In genomic region chr13:32660227-32660626, GRCh38 we compare ENCODE assay signal across 23 cellular contexts.
A peak's percentile ranks its signal among the peaks of the same experiment; 100 is the strongest.
DNase-seq lines count a peak whose midpoint lies in the region; ATAC-seq, FAIRE-seq and TF ChIP-seq lines count a peak whose summit lies in the region.
"Had no signal": no experiment of that assay in that cellular context is flagged by ENCODE, and none has a peak within 500 bp of the region (broad histone marks: within the 10 kb centered on the region; RNA-seq: fewer than 3 reads in every experiment).

No MANE protein-coding gene starts in this region.

- no peak for TF ChIP-seq POLR2A in IMR-90 (IDR thresholded peaks at IDR 0.05; ENCODE audit: low read depth, low read length)

- no peak for TF ChIP-seq RAD21 in IMR-90 (IDR thresholded peaks at IDR 0.05; ENCODE audit: low read length)

- peaks cover 30% of the 10 kb centered on the region for H3K36me3 Mint-ChIP-seq in osteocyte (ENCODE audit: unreplicated experiment)

- no peak overlapping the region for H3K4me3 ChIP-seq in IMR-90 (ENCODE audit: insufficient read depth, low read depth, low read length)
- H3K4me3 ChIP-seq in ascending aorta, result no peak overlapping the region
- H3K4me3 ChIP-seq: heart right ventricle, testis had no signal

- no peak overlapping the region for H2BK120ac ChIP-seq in IMR-90 (ENCODE audit: low read depth, low read length)

- no peak overlapping the region for H4K5ac ChIP-seq in IMR-90 (ENCODE audit: low read depth, low read length)

- no peaks in the 10 kb centered on the region for H3K27me3 Mint-ChIP-seq in osteocyte (ENCODE audit: unreplicated experiment)
- H3K27me3 Mint-ChIP-seq: activated CD4-positive, alpha-beta T cell treated with anti-CD3 and anti-CD28 coated beads, Interleukin-2, amount 10 ng/mL, durations not matched to agents 7 days and 5 days had no signal

- no peak overlapping the region for H2AK9ac ChIP-seq in IMR-90 (replicated peaks; ENCODE audit: low read depth, low read length, poor library complexity)

- H3K4me1 ChIP-seq in IMR-90 (ENCODE audit: control insufficient read depth, insufficient read depth, low read length) (peaks cover 2% of the 10 kb centered on the region; the same call in 1 of the 2 replicates), ascending aorta (peaks cover 3 to 8% of the 10 kb centered on the region in 2 donors)
- H3K4me1 ChIP-seq: testis had no signal

- peaks cover 9% of the 10 kb centered on the region; the same call in 1 of the 2 replicates for H4K20me1 ChIP-seq in IMR-90 (ENCODE audit: insufficient read depth, low read length)

- intact Hi-C loops in IMR-90 (cut with micrococcal nuclease) (loop anchor here (1.0 kb wide), 1 partner anchor 36 kb away; no protein-coding TSS in a partner anchor), ascending aorta (cut with DNase I) (no loop called here)

- no peak overlapping the region for H3K27ac ChIP-seq in IMR-90 (ENCODE audit: insufficient read depth, low read length)
- peak overlapping the region; percentile 41 to 58 for H3K27ac ChIP-seq in ascending aorta
- H3K27ac ChIP-seq: heart right ventricle, testis had no signal

- no peak overlapping the region for H3K4me2 ChIP-seq in IMR-90 (ENCODE audit: low read depth, low read length)

- TF ChIP-seq CTCF in IMR-90 (conservative IDR thresholded peaks at IDR 0.05; ENCODE audit: low read depth, low read length) (no peak), ascending aorta (IDR thresholded peaks at IDR 0.05) (no peak), osteocyte (IDR thresholded peaks at IDR 0.05) (no peak)

- no peak overlapping the region for H4K8ac ChIP-seq in IMR-90 (ENCODE audit: low read depth in 2 of 2, low read length in 2 of 2)

- no peak overlapping the region for H3K4me3 Mint-ChIP-seq in osteocyte (ENCODE audit: unreplicated experiment)
- H3K4me3 Mint-ChIP-seq: activated CD4-positive, alpha-beta T cell treated with anti-CD3 and anti-CD28 coated beads, Interleukin-2, amount 10 ng/mL, durations not matched to agents 7 days and 5 days had no signal

- peak overlapping the region; percentile 74 for H3K27ac Mint-ChIP-seq in osteocyte (ENCODE audit: unreplicated experiment)
- H3K27ac Mint-ChIP-seq: activated CD4-positive, alpha-beta T cell treated with anti-CD3 and anti-CD28 coated beads, Interleukin-2, amount 10 ng/mL, durations not matched to agents 7 days and 5 days had no signal

- no peak overlapping the region for H3K9ac ChIP-seq in IMR-90 (ENCODE audit: low read depth, low read length)

- no peak overlapping the region for H3K56ac ChIP-seq in IMR-90 (ENCODE audit: extremely low read depth, insufficient read depth, low read length)

- H3K9me3 ChIP-seq in IMR-90 (ENCODE audit: control insufficient read depth, insufficient read depth, low read length), result no peaks in the 10 kb centered on the region; the same call in 1 of the 2 replicates
- H3K9me3 ChIP-seq in ascending aorta, result no peaks in the 10 kb centered on the region
- H3K9me3 ChIP-seq: testis had no signal

- H4K91ac ChIP-seq in IMR-90 (ENCODE audit: insufficient read depth, low read depth, low read length), result no peak overlapping the region

- peaks cover 3% of the 10 kb centered on the region; the same call in 1 of the 2 replicates for H3K9me1 ChIP-seq in IMR-90 (ENCODE audit: insufficient read depth, low read length)

- no peak overlapping the region; the same call in 1 of the 2 replicates for H2BK20ac ChIP-seq in IMR-90 (ENCODE audit: low read depth, low read length)

- peaks cover 5% of the 10 kb centered on the region for H3K36me3 ChIP-seq in IMR-90 (ENCODE audit: control insufficient read depth, insufficient read depth, low read length)
- no peaks in the 10 kb centered on the region for H3K36me3 ChIP-seq in ascending aorta

- no TSS peak for BruUV-seq in IMR-90 (replicated peaks; lab: Mats Ljungman, UMichigan)

- no peak for ATAC-seq in IMR-90 (ENCODE audit: low read depth)
- ATAC-seq in GM19395 (IDR thresholded peaks at IDR 0.05; ENCODE audit: unreplicated experiment), result no peak
- ATAC-seq: heart right ventricle had no signal

- POLR2A ChIA-PET in IMR-90 (lab: Charles Lee; ENCODE audit: unreplicated experiment), result interaction anchor here (0.6 kb wide), 1 partner anchor 983 kb away, joined by 4 read pairs; no protein-coding TSS in a partner anchor

- H2AK5ac ChIP-seq in IMR-90 (ENCODE audit: low read depth, low read length), result no peak overlapping the region

- DNase-seq in D341Med (ENCODE audit: low spot score), result peak; percentile 19
- no peak for DNase-seq in IMR-90
- no peak for DNase-seq in ascending aorta (ENCODE audit: low spot score in 2 of 2)
- no peak for DNase-seq in osteocyte (ENCODE audit: extremely low spot score, unreplicated experiment)
- DNase-seq in NCI-H774 (lab: John Stamatoyannopoulos, UW), result no peak
- no peak for DNase-seq in iPS-NIHi7 (ENCODE audit: extremely low spot score)
- no peak for DNase-seq in GM19239 (ENCODE audit: insufficient read length, low spot score)
- DNase-seq: activated CD4-positive, alpha-beta T cell treated with anti-CD3 and anti-CD28 coated beads, Interleukin-2, amount 10 ng/mL, durations not matched to agents 7 days and 5 days; activated CD8-positive, alpha-beta memory T cell treated with anti-CD3 and anti-CD28 coated beads, Interleukin-2, amount 50 U/mL, for 48 hours; activated naive CD4-positive, alpha-beta T cell treated with Interleukin-2 at 50 U/mL for 16 hours; DMS 273 treated with DMSO at 0.1 percent for 48 hours; H7; heart right ventricle; KBM-7; NCI-H1105 treated with DMSO at 0.1 percent for 48 hours; NCI-H345; RPMI8226; stimulated activated CD4-positive, alpha-beta T cell treated with anti-CD3 and anti-CD28 coated beads, Interleukin-12 subunit alpha, Interleukin-12 subunit beta, amount 100 ng/mL, for 4 hours; testis had no signal

- H2AFZ ChIP-seq in IMR-90 (replicated peaks; ENCODE audit: low read length, poor library complexity), result no peak overlapping the region

- H2BK15ac ChIP-seq in IMR-90 (ENCODE audit: low read depth, low read length), result 0 out of 3 replicates have a peak overlapping the region, but pooled peaks have one; percentile 18

- H3K14ac ChIP-seq in IMR-90 (replicated peaks; ENCODE audit: low read depth, low read length), result no peak overlapping the region

- in situ Hi-C loops in IMR-90 (cut with MboI; ENCODE audit: low sequenced_read_pairs), result no loop called here

- no peak for FAIRE-seq in GM19239 (lab: Jason Lieb, UNC)
- FAIRE-seq: endometrium, islet of Langerhans, TTC549 had no signal

- CTCF ChIA-PET in IMR-90 (lab: Yijun Ruan, JAX), result interaction anchor here (1.1 to 2.0 kb wide), 2 partner anchors 8 to 10 kb away, joined by 9 to 10 read pairs; no protein-coding TSS in a partner anchor

- no peak overlapping the region for H2BK5ac ChIP-seq in IMR-90 (ENCODE audit: low read depth, low read length, poor library complexity, severe bottlenecking)

- H3K4me1 Mint-ChIP-seq in osteocyte (ENCODE audit: unreplicated experiment), result peaks cover 26% of the 10 kb centered on the region

- peaks cover 14 to 27% of the 10 kb centered on the region in 2 experiments for H3K79me1 ChIP-seq in IMR-90 (ENCODE audit: low read depth in 1 of 2, low read length in 2 of 2)

- dilution Hi-C loops in IMR-90 (cut with HindIII; ENCODE audit: low sequenced_read_pairs, unreplicated experiment), result no loop called here

- no peak overlapping the region for H3K23ac ChIP-seq in IMR-90 (ENCODE audit: low read depth, low read length)

- H3K9me3 Mint-ChIP-seq in osteocyte (ENCODE audit: unreplicated experiment), result peaks cover 4% of the 10 kb centered on the region

- H3K4ac ChIP-seq in IMR-90 (ENCODE audit: low read depth, low read length), result peak overlapping the region; percentile 49; the same call in 1 of the 2 replicates

- H3K27me3 ChIP-seq in IMR-90 (ENCODE audit: control insufficient read depth, insufficient read depth, low read length) (no peaks in the 10 kb centered on the region), ascending aorta (no peaks in the 10 kb centered on the region)
- H3K27me3 ChIP-seq: heart right ventricle, testis had no signal

- no CpG with 5 or more reads among the region's 2 CpGs for WGBS in IMR-90 (ENCODE audit: extremely low coverage in 2 of 2, insufficient read length in 1 of 2), 2 experiments

- H3K18ac ChIP-seq in IMR-90 (ENCODE audit: low read depth, low read length), result no peak overlapping the region

TF ChIP-seq in IMR-90, 13 proteins besides CTCF, POLR2A, EP300 and RAD21:
- no peak for TF ChIP-seq MAFK (IDR thresholded peaks at IDR 0.05; ENCODE audit: low read depth, low read length)
- no peak for TF ChIP-seq FOS (IDR thresholded peaks at IDR 0.05; ENCODE audit: low read depth, low read length)
- TF ChIP-seq ELK1 (IDR thresholded peaks at IDR 0.05; ENCODE audit: borderline replicate concordance, low read depth, low read length), result no peak
- TF ChIP-seq SMC3 (IDR thresholded peaks at IDR 0.05; ENCODE audit: low read depth, low read length), result no peak
- no peak for TF ChIP-seq CEBPB (IDR thresholded peaks at IDR 0.05; ENCODE audit: low read depth, low read length)
- no peak for TF ChIP-seq BHLHE40 (IDR thresholded peaks at IDR 0.05; ENCODE audit: low read depth, low read length)
- no peak for TF ChIP-seq MAZ (IDR thresholded peaks at IDR 0.05; ENCODE audit: borderline replicate concordance, low read depth, low read length)
